ENCODE assay signal across 20 cellular contexts in the genomic region with DNA sequence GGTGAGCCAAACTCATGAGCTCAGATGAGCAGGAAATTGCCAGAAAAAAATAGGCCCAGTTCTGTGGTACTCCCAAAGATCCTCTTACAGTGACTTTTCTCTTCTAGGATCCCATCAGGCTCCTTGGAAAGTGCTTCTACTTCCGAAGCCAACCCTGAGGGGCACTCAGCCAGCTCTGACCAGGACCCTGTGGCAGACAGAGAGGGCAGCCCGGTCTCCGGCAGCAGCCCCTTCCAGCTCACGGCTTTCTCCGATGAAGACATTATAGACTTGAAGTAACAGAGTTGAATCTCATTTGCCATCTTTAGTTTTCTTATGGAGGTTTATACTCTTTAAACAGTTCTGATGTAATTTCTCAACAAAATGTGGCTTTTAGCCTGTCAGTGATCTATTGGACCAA. TPM values are rescaled to one million over a fixed set of nuclear protein-coding genes. Genes with fewer than 3 reads are reported as not detected.
"Had no signal": no experiment of that assay in that cellular context is flagged by ENCODE, and none has a peak within 500 bp of the region (broad histone marks: within the 10 kb centered on the region; RNA-seq: fewer than 3 reads in every experiment).

No MANE protein-coding gene starts in this region.

- H3K36me3 ChIP-seq: neutrophil, transverse colon, vagina had no signal

- ATAC-seq: naive thymus-derived CD4-positive, alpha-beta T cell; psoas muscle; sciatic nerve; stimulated activated naive B cell treated with anti-CD40 and anti-IgM and Interleukin-4, amounts not matched to agents 10 μg/mL and 1 μg/mL and 100 μg/mL, for 72 hours; stimulated activated naive CD8-positive, alpha-beta T cell treated with anti-CD3 and anti-CD28 coated beads, Interleukin-15, amount 100 ng/mL, for 72 hours had no signal

- H3K4me3 ChIP-seq: coronary artery, psoas muscle, skin epidermis, testis, transverse colon, vagina had no signal

- H3K27ac Mint-ChIP-seq: endodermal cell; naive thymus-derived CD4-positive, alpha-beta T cell; stimulated activated naive B cell treated with anti-CD40 and anti-IgM and Interleukin-4, amounts not matched to agents 10 μg/mL and 1 μg/mL and 100 μg/mL, for 72 hours; stimulated activated naive CD8-positive, alpha-beta T cell treated with anti-CD3 and anti-CD28 coated beads, Interleukin-15, amount 100 ng/mL, for 72 hours had no signal

- H3K36me3 Mint-ChIP-seq: naive thymus-derived CD4-positive, alpha-beta T cell; stimulated activated naive B cell treated with anti-CD40 and anti-IgM and Interleukin-4, amounts not matched to agents 10 μg/mL and 1 μg/mL and 100 μg/mL, for 72 hours had no signal

- H3K9me3 Mint-ChIP-seq: endodermal cell; stimulated activated naive B cell treated with anti-CD40 and anti-IgM and Interleukin-4, amounts not matched to agents 10 μg/mL and 1 μg/mL and 100 μg/mL, for 72 hours; stimulated activated naive CD8-positive, alpha-beta T cell treated with anti-CD3 and anti-CD28 coated beads, Interleukin-15, amount 100 ng/mL, for 72 hours had no signal

- H3K9me3 ChIP-seq: neutrophil, psoas muscle, testis, transverse colon, vagina had no signal

- DNase-seq: effector CD4-positive, alpha-beta T cell; erythroblast; foreskin melanocyte; hippocampal formation; kidney glomerular epithelial cell; psoas muscle; retina; stimulated activated CD4-positive, alpha-beta T cell treated with anti-CD3 and anti-CD28 coated beads, Interleukin-2, amount 100 ng/mL, for 24 hours; stimulated activated CD4-positive, alpha-beta T cell treated with anti-CD3 and anti-CD28 coated beads, Interleukin-4, amount 100 ng/mL, for 4 hours; stimulated activated naive B cell treated with anti-CD40 and anti-IgM and Interleukin-4, amounts not matched to agents 10 μg/mL and 1 μg/mL and 100 μg/mL, for 72 hours; stimulated activated naive CD8-positive, alpha-beta T cell treated with anti-CD3 and anti-CD28 coated beads, Interleukin-15, amount 100 ng/mL, for 72 hours; testis; transverse colon had no signal

- H3K4me3 Mint-ChIP-seq: endodermal cell; naive thymus-derived CD4-positive, alpha-beta T cell; stimulated activated naive B cell treated with anti-CD40 and anti-IgM and Interleukin-4, amounts not matched to agents 10 μg/mL and 1 μg/mL and 100 μg/mL, for 72 hours; stimulated activated naive CD8-positive, alpha-beta T cell treated with anti-CD3 and anti-CD28 coated beads, Interleukin-15, amount 100 ng/mL, for 72 hours had no signal

- H3K27me3 ChIP-seq: testis, transverse colon, vagina had no signal

- H3K27ac ChIP-seq: coronary artery, neutrophil, psoas muscle, skin epidermis, testis, transverse colon, vagina had no signal

RNA-seq across cellular contexts. Expression of a gene that starts 4.0 kb away (rescaled TPM):
- polyA plus RNA-seq: naive thymus-derived CD4-positive, alpha-beta T cell had no signal
